ENCODE assay signal across 10 cellular contexts in genomic region chr12:93536766-93537515, GRCh38. TPM values are rescaled to one million over a fixed set of nuclear protein-coding genes. Genes with fewer than 3 reads are reported as not detected.
DNase-seq lines count a peak whose midpoint lies in the region; ATAC-seq lines count a peak whose summit lies in the region.
"Had no signal": no experiment of that assay in that cellular context is flagged by ENCODE, and none has a peak within 500 bp of the region (broad histone marks: within the 10 kb centered on the region; RNA-seq: fewer than 3 reads in every experiment).

No MANE protein-coding gene starts in this region.

- in situ Hi-C loops in G401 (cut with HindIII; ENCODE audit: low sequenced_read_pairs) (no loop called here), HAP-1 (cut with MboI; ENCODE audit: low sequenced_read_pairs) (no loop called here)

- no peaks in the 10 kb centered on the region for H3K4me1 ChIP-seq in HAP-1

- DNase-seq in G401 (ENCODE audit: low spot score) (peak; percentile 13), germinal center (ENCODE audit: low spot score) (peak; percentile 43), NCI-H2171 (lab: John Stamatoyannopoulos, UW) (no peak), HAP-1 (ENCODE audit: low spot score in 2 of 2) (no peak)
- no peak for DNase-seq in NK-92 treated with Interleukin-12 subunit alpha and Interleukin-12 subunit beta, amount 100 ng/mL, for 24 hours (lab: John Stamatoyannopoulos, UW)
- DNase-seq in stimulated activated CD4-positive, alpha-beta T cell treated with anti-CD3 and anti-CD28 coated beads, Interleukin-1b, Interleukin-23, amount 100 ng/mL, for 48 hours: no peak
- DNase-seq: DMS79 had no signal

- H3K9me3 ChIP-seq in HAP-1: no peaks in the 10 kb centered on the region

- H3K4me3 ChIP-seq in HAP-1: no peak overlapping the region
- H3K4me3 ChIP-seq: K562 had no signal

- no peaks in the 10 kb centered on the region for H3K27me3 ChIP-seq in HAP-1 (ENCODE audit: low read depth)

- no peaks in the 10 kb centered on the region; the same call in 1 of the 2 replicates for H3K36me3 ChIP-seq in HAP-1 (replicated peaks)

- ATAC-seq in GM19438 (IDR thresholded peaks at IDR 0.05; ENCODE audit: low read depth, unreplicated experiment) (peak; percentile 71), HG03135 (IDR thresholded peaks at IDR 0.05; ENCODE audit: unreplicated experiment) (peak; percentile 90)

RNA-seq across cellular contexts. Expression of gene SOCS2, which starts 35.5 kb away (rescaled TPM):
- not detected in 2 replicates for total RNA-seq in G401 (2014; rRNA removed; shearing (Covaris generic))

Comparison
In these comparisons a context has a peak if more than half of its experiments do, and no peak if none do; other contexts are left out.
1. DNase-seq: peak in G401 (single experiment) and germinal center (single experiment); none in NK-92 treated with Interleukin-12 subunit alpha and Interleukin-12 subunit beta, amount 100 ng/mL, for 24 hours (single experiment), NCI-H2171 (single experiment), stimulated activated CD4-positive, alpha-beta T cell treated with anti-CD3 and anti-CD28 coated beads, Interleukin-1b, Interleukin-23, amount 100 ng/mL, for 48 hours (single experiment) and HAP-1 (0 of 2).